Comparison of ENCODE assay signal across 8 cellular contexts in the genomic region with DNA sequence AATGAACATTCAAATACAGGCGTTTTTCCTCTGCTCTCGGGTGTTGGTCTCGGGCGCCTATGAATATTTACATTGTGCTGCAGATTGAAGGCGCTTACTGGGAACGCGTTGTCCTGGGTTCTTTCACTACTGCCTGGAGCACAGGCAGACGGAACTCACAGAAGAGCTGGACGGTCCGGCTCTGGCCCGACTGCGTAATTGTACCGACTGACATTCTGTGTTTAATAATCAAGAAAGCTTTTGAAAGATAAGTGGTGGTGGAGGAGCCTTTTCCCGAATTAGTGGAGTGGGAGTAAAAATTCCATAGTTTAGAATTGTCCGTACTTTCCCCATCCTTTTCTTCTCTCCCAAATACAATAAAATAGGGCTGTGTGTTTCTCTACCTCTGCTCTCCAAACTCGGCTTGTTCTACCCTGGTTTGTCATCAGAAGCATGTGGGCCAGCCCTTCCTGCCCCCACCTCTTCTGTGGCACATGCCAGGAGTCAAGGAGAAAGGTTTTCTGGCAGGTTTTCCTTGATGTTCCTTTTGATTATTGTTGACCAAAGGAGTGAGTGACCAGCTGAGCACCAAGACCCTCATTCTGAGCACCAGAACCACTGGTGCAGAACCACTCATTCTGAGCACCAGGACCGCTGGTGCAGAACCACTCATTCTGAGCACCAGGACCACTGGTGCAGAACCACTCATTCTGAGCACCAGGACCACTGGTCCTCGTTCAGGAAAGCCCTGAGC. TPM values are rescaled to one million over a fixed set of nuclear protein-coding genes. Genes with fewer than 3 reads are reported as not detected.
DNase-seq lines count a peak whose midpoint lies in the region; ATAC-seq and TF ChIP-seq lines count a peak whose summit lies in the region.

No MANE protein-coding gene starts in this region.

- TF ChIP-seq CTCF in fibroblast of pulmonary artery (IDR thresholded peaks at IDR 0.05; ENCODE audit: low read length, missing control alignments) (no peak), prostate gland (IDR thresholded peaks at IDR 0.05) (no peak)

- no peaks in the 10 kb centered on the region for H3K27me3 ChIP-seq in prostate gland (replicated peaks; ENCODE audit: insufficient read depth)

- intact Hi-C loops in prostate gland (cut with DNase I), result no loop called here

- no peak for ATAC-seq in GM21381 (IDR thresholded peaks at IDR 0.05; ENCODE audit: unreplicated experiment)
- ATAC-seq in GM21528 (IDR thresholded peaks at IDR 0.05; ENCODE audit: low FRiP score, unreplicated experiment), result no peak

- peak overlapping the region in 1 of 2 donors; percentile 87 for H3K27ac ChIP-seq in prostate gland

- no peak for TF ChIP-seq POLR2A in prostate gland (IDR thresholded peaks at IDR 0.05)

- H3K36me3 ChIP-seq in ES-I3 (ENCODE audit: insufficient read depth, low read length) (0 out of 2 replicates have a peak, but pooled peaks cover 2% of the 10 kb centered on the region), prostate gland (no peaks in the 10 kb centered on the region)

- H3K9me3 ChIP-seq in ES-I3 (ENCODE audit: control insufficient read depth, insufficient read depth, low read length), result no peaks in the 10 kb centered on the region; the same call in 1 of the 2 replicates
- H3K9me3 ChIP-seq in prostate gland, result no peaks in the 10 kb centered on the region

- peak; percentile 2 for DNase-seq in RPMI8226
- DNase-seq in fibroblast of pulmonary artery (ENCODE audit: low read depth), result no peak
- DNase-seq in prostate gland (ENCODE audit: low spot score), result peak; percentile 33
- no peak for DNase-seq in H4 (ENCODE audit: low spot score)
- DNase-seq in NCI-H2171 (lab: John Stamatoyannopoulos, UW), result no peak

- H3K4me3 ChIP-seq in fibroblast of pulmonary artery (replicated peaks; ENCODE audit: low read depth, low read length) (peak overlapping the region; percentile 42), prostate gland (peak overlapping the region; percentile 39 to 78)

- WGBS in prostate gland, result 15% methylated on average over 18 of the region's 18 CpGs

- peak overlapping the region; percentile 97; the same call in 1 of the 2 replicates for H3K9ac ChIP-seq in ES-I3 (ENCODE audit: low read depth, low read length)

- H3K4me1 ChIP-seq in ES-I3 (ENCODE audit: insufficient read depth, low read length) (peaks cover 10% of the 10 kb centered on the region; the same call in 1 of the 2 replicates), prostate gland (replicated peaks) (no peaks in the 10 kb centered on the region)

RNA-seq across cellular contexts. Expression of a gene that starts 2.3 kb away (rescaled TPM):
- total RNA-seq in prostate gland, result 10 to 100 TPM; 11.0 to 15.3 TPM
- 0.10 and 0.15 TPM in 2 replicates for total RNA-seq in H4 (2014; rRNA removed; shearing (Covaris generic))

Comparison
In these comparisons a context has a peak if more than half of its experiments do, and no peak if none do; other contexts are left out.
1. DNase-seq: peak in RPMI8226 (single experiment) and prostate gland (single experiment); none in fibroblast of pulmonary artery (single experiment), H4 (single experiment) and NCI-H2171 (single experiment).
2. RNA of a gene that starts 2.3 kb away (total RNA-seq): 11.0 to 15.3 TPM in prostate gland; 0.10 to 0.15 TPM in H4; every median in the first group is over 10 times any median in the second.